ENCODE assay signal across 13 cellular contexts in the genomic region with DNA sequence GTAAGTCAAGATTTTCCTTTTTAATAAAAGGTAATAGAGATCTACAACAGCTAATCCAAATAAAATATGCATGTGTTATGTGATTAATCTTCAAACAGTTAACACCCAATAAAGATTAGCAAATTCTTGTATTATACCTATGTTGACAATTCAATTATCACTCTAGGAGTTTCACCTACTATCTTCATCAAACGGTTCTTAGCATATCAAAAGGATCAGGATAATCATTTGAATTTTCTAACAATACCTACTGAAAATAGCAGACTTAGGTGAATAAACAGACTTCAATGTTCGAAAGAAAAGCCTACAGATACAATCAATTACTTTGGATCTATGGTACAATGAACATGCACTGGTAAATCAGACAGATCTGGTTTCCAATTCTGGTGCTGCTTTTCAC.
DNase-seq lines count a peak whose midpoint lies in the region; ATAC-seq, FAIRE-seq and TF ChIP-seq lines count a peak whose summit lies in the region.
"Had no signal": no experiment of that assay in that cellular context is flagged by ENCODE, and none has a peak within 500 bp of the region (broad histone marks: within the 10 kb centered on the region; RNA-seq: fewer than 3 reads in every experiment).

No MANE protein-coding gene starts in this region.

- TF ChIP-seq CTCF in GM23338 (conservative IDR thresholded peaks at IDR 0.05; ENCODE audit: low read depth in 2 of 2) (no peak), Loucy (conservative IDR thresholded peaks at IDR 0.05; ENCODE audit: low read length) (no peak)

- H3K4me3 ChIP-seq in GM23338 (0 out of 2 replicates have a peak overlapping the region, but pooled peaks have one; percentile 3), Loucy (ENCODE audit: low read length, poor library complexity, severe bottlenecking) (no peak overlapping the region), mesendoderm (ENCODE audit: low read length) (no peak overlapping the region)

- no peak overlapping the region for H4K8ac ChIP-seq in mesendoderm (ENCODE audit: low read depth, low read length)

- no CpG with 5 or more reads among the region's 2 CpGs for WGBS in mesendoderm (ENCODE audit: extremely low coverage, insufficient coverage, low lambda C conversion rate)

- H3F3A ChIP-seq in GM23338 (replicated peaks; ENCODE audit: low read depth) = no peaks in the 10 kb centered on the region
- H3F3A ChIP-seq in Loucy (ENCODE audit: low read depth) = no peaks in the 10 kb centered on the region

- H3K79me1 ChIP-seq in mesendoderm (ENCODE audit: low read length) = no peaks in the 10 kb centered on the region

- DNase-seq in GM23338 (ENCODE audit: low spot score) = no peak
- DNase-seq in NCI-H748 (lab: John Stamatoyannopoulos, UW; ENCODE audit: unreplicated experiment) = peak; percentile 70
- DNase-seq in mesendoderm = peak; percentile 56
- no peak for DNase-seq in activated naive CD8-positive, alpha-beta T cell treated with anti-CD3 and anti-CD28 coated beads for 36 hours
- DNase-seq in GM12892 (ENCODE audit: insufficient read length) = no peak
- DNase-seq in HuH-7 (ENCODE audit: low spot score) = no peak
- DNase-seq: CD4-positive, alpha-beta memory T cell; DND-41; GDM1 had no signal

- no peak overlapping the region for H2AFZ ChIP-seq in GM23338
- H2AFZ ChIP-seq in Loucy (ENCODE audit: low read length) = 0 out of 2 replicates have a peak overlapping the region, but pooled peaks have one; percentile 24

- H4K5ac ChIP-seq in mesendoderm (ENCODE audit: low read length) = no peak overlapping the region

- H3K79me2 ChIP-seq in GM23338 (replicated peaks; ENCODE audit: insufficient read depth) = no peaks in the 10 kb centered on the region
- no peaks in the 10 kb centered on the region for H3K79me2 ChIP-seq in Loucy (ENCODE audit: insufficient read depth, low read length)
- no peaks in the 10 kb centered on the region for H3K79me2 ChIP-seq in mesendoderm (ENCODE audit: control insufficient read depth, insufficient read depth, low read length)

- no peak for ATAC-seq in GM23338

- H2BK5ac ChIP-seq in mesendoderm (ENCODE audit: low read length) = no peak overlapping the region

- H3K27ac Mint-ChIP-seq in GM23338 = no peak overlapping the region
- no peak overlapping the region for H3K27ac Mint-ChIP-seq in activated naive CD8-positive, alpha-beta T cell treated with anti-CD3 and anti-CD28 coated beads for 36 hours
- H3K27ac Mint-ChIP-seq: B cell; CD4-positive, alpha-beta memory T cell had no signal

- no peak for TF ChIP-seq POLR2A in GM12892 (IDR thresholded peaks at IDR 0.05; ENCODE audit: low read depth, low read length)

- no peak overlapping the region for H3K18ac ChIP-seq in mesendoderm (ENCODE audit: low read length)

- H3K4me1 Mint-ChIP-seq in GM23338 = peaks cover 43% of the 10 kb centered on the region
- H3K4me1 Mint-ChIP-seq in activated naive CD8-positive, alpha-beta T cell treated with anti-CD3 and anti-CD28 coated beads for 36 hours = no peaks in the 10 kb centered on the region
- H3K4me1 Mint-ChIP-seq: B cell; CD4-positive, alpha-beta memory T cell had no signal

- H3K27me3 Mint-ChIP-seq in GM23338 (ENCODE audit: insufficient read depth, low read depth, poor library complexity) = peaks cover 6% of the 10 kb centered on the region
- H3K27me3 Mint-ChIP-seq in activated naive CD8-positive, alpha-beta T cell treated with anti-CD3 and anti-CD28 coated beads for 36 hours = no peaks in the 10 kb centered on the region
- H3K27me3 Mint-ChIP-seq: B cell; CD4-positive, alpha-beta memory T cell had no signal

- H3K4me2 ChIP-seq in GM23338 (peak overlapping the region; percentile 50), Loucy (ENCODE audit: low read depth, low read length, poor library complexity, severe bottlenecking) (no peak overlapping the region), mesendoderm (ENCODE audit: low read length) (no peak overlapping the region)

- no peaks in the 10 kb centered on the region for H3K9me3 ChIP-seq in Loucy (ENCODE audit: insufficient read depth, low read depth, low read length)

- H3K4me1 ChIP-seq in GM23338 (ENCODE audit: insufficient read depth) (peaks cover 42% of the 10 kb centered on the region), Loucy (ENCODE audit: insufficient read depth, low read length, poor library complexity, severe bottlenecking) (no peaks in the 10 kb centered on the region), mesendoderm (ENCODE audit: control insufficient read depth, low read depth, low read length) (peaks cover 3% of the 10 kb centered on the region)

- no peaks in the 10 kb centered on the region for H4K20me1 ChIP-seq in GM23338 (replicated peaks; ENCODE audit: insufficient read depth)
- no peaks in the 10 kb centered on the region for H4K20me1 ChIP-seq in Loucy (ENCODE audit: insufficient read depth, low read length, poor library complexity, severe bottlenecking)

- no peak overlapping the region for H3K27ac ChIP-seq in GM23338 (ENCODE audit: low read depth)
- H3K27ac ChIP-seq in mesendoderm (ENCODE audit: low read depth, low read length) = no peak overlapping the region
- H3K27ac ChIP-seq: C4-2B had no signal

- H2BK15ac ChIP-seq in mesendoderm (replicated peaks; ENCODE audit: low read depth) = no peak overlapping the region

- no peaks in the 10 kb centered on the region for H3K9me2 ChIP-seq in GM23338 (ENCODE audit: insufficient read depth)
- no peaks in the 10 kb centered on the region for H3K9me2 ChIP-seq in Loucy (replicated peaks; ENCODE audit: low read depth, low read length)

- no peak overlapping the region for H2BK120ac ChIP-seq in mesendoderm (ENCODE audit: low read depth, low read length)

- no peak overlapping the region for H3K4me3 Mint-ChIP-seq in GM23338
- H3K4me3 Mint-ChIP-seq in activated naive CD8-positive, alpha-beta T cell treated with anti-CD3 and anti-CD28 coated beads for 36 hours = no peak overlapping the region
- H3K4me3 Mint-ChIP-seq: B cell; CD4-positive, alpha-beta memory T cell had no signal

- no peak overlapping the region for H3K56ac ChIP-seq in mesendoderm (ENCODE audit: low read length)

- H3K36me3 ChIP-seq in GM23338 (ENCODE audit: insufficient read depth) (no peaks in the 10 kb centered on the region), Loucy (ENCODE audit: insufficient read depth, low read length) (no peaks in the 10 kb centered on the region), mesendoderm (ENCODE audit: control insufficient read depth, insufficient read depth, low read length) (no peaks in the 10 kb centered on the region)

- no peak for FAIRE-seq in GM12892 (lab: Jason Lieb, UNC)
- FAIRE-seq: A204.1 had no signal

- H3K27me3 ChIP-seq in GM23338 (ENCODE audit: insufficient read depth) = no peaks in the 10 kb centered on the region
- no peaks in the 10 kb centered on the region for H3K27me3 ChIP-seq in Loucy (ENCODE audit: insufficient read depth, low read length, poor library complexity, severe bottlenecking)
- H3K27me3 ChIP-seq in mesendoderm (ENCODE audit: insufficient read depth, low read length, poor library complexity) = no peaks in the 10 kb centered on the region

- no peak overlapping the region for H3K9ac ChIP-seq in Loucy (ENCODE audit: low read depth, low read length, poor library complexity, severe bottlenecking)
- H3K9ac ChIP-seq in mesendoderm (ENCODE audit: low read length) = no peak overlapping the region

- no peak overlapping the region for H3K23ac ChIP-seq in mesendoderm (ENCODE audit: low read length)

- no peaks in the 10 kb centered on the region for H3K36me3 Mint-ChIP-seq in GM23338 (ENCODE audit: low read depth)
- H3K36me3 Mint-ChIP-seq in activated naive CD8-positive, alpha-beta T cell treated with anti-CD3 and anti-CD28 coated beads for 36 hours = no peaks in the 10 kb centered on the region
- H3K36me3 Mint-ChIP-seq: CD4-positive, alpha-beta memory T cell had no signal

- H3K9me3 Mint-ChIP-seq in GM23338 = no peaks in the 10 kb centered on the region; the same call in 2 of the 3 replicates
- no peaks in the 10 kb centered on the region for H3K9me3 Mint-ChIP-seq in activated naive CD8-positive, alpha-beta T cell treated with anti-CD3 and anti-CD28 coated beads for 36 hours

- H2AK5ac ChIP-seq in mesendoderm (ENCODE audit: low read length) = no peak overlapping the region

- H3K4ac ChIP-seq in mesendoderm (ENCODE audit: low read depth, low read length) = no peak overlapping the region

TF ChIP-seq in GM23338, 12 proteins besides CTCF, POLR2A, EP300 and RAD21 (continues in another document):
- no peak for TF ChIP-seq CREB1 (CRISPR knock-in tag; IDR thresholded peaks at IDR 0.05; ENCODE audit: low read depth)

Comparison
In these comparisons a context has a peak if more than half of its experiments do, and no peak if none do; other contexts are left out.
1. DNase-seq: peak in NCI-H748 (single experiment) and mesendoderm (single experiment); none in GM23338 (single experiment), activated naive CD8-positive, alpha-beta T cell treated with anti-CD3 and anti-CD28 coated beads for 36 hours (single experiment), GM12892 (single experiment) and HuH-7 (single experiment).